In the genomic region with DNA sequence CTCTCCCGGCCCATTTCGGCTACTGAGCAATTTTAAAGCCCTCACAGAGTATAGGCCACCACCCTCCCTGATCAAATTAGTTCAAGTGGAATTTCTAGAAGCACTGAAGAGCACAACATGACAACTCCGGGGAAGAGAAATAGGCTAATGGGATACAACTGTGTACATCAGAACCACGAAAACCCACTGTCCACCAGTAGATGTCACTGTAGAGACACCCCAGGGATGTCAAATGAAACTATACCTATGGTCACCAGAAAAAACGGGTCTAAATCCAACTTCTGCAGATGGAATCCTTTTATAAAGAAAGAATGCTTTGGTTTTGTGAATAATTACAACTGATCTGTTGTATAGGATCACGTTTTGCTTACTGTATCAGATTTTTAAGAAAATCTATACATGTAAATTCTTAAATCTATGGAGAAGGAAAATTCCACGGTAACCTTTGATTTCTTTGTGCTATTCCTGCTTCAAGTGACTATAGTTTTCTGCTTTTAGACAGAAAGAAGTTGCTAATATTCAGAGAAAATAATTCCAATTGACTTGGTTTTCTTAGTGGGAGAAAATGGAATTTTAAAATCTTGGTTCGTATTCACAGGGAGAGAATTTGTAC, we compare ENCODE assay signal across 8 cellular contexts. TPM values are rescaled to one million over a fixed set of nuclear protein-coding genes. Genes with fewer than 3 reads are reported as not detected.
A peak's percentile ranks its signal among the peaks of the same experiment; 100 is the strongest.
DNase-seq lines count a peak whose midpoint lies in the region; ATAC-seq and TF ChIP-seq lines count a peak whose summit lies in the region.

No MANE protein-coding gene starts in this region.

- H3K27me3 ChIP-seq in NT2/D1 (ENCODE audit: insufficient read depth, insufficient read length) (no peaks in the 10 kb centered on the region), adrenal gland (no peaks in the 10 kb centered on the region), left ventricle myocardium inferior (ENCODE audit: low read depth) (no peaks in the 10 kb centered on the region), sigmoid colon (no peaks in the 10 kb centered on the region)

- H3K36me3 ChIP-seq in NT2/D1 (ENCODE audit: insufficient read depth, insufficient read length, low read length) (peaks cover 31% of the 10 kb centered on the region), adrenal gland (replicated peaks in 1 of 2) (no peaks in the 10 kb centered on the region), left ventricle myocardium inferior (peaks cover 42% of the 10 kb centered on the region), sigmoid colon (no peaks in the 10 kb centered on the region)

- no peak for TF ChIP-seq EP300 in sigmoid colon (IDR thresholded peaks at IDR 0.05)

- no peak overlapping the region for H3K9ac ChIP-seq in NT2/D1 (ENCODE audit: insufficient read length, low read depth)

- intact Hi-C loops in adrenal gland (cut with DNase I) (no loop called here), left ventricle myocardium inferior (cut with micrococcal nuclease) (no loop called here), sigmoid colon (cut with DNase I) (loop anchor here (2.0 kb wide), 1 partner anchor 344 kb away; no protein-coding TSS in a partner anchor)

- H3K9me3 ChIP-seq in NT2/D1 (ENCODE audit: insufficient read depth, low read length) (no peaks in the 10 kb centered on the region), adrenal gland (replicated peaks in 1 of 3) (no peaks in the 10 kb centered on the region), left ventricle myocardium inferior (replicated peaks) (no peaks in the 10 kb centered on the region), sigmoid colon (no peaks in the 10 kb centered on the region)

- WGBS in adrenal gland, 4 donors, result 32 to 41% (median 37%) methylated on average over 8 of the region's 8 CpGs
- 45 to 53% methylated on average over 8 of the region's 8 CpGs for WGBS in sigmoid colon, 2 donors

- peak; percentile 37 to 51 for DNase-seq in NCI-H2081 (lab: John Stamatoyannopoulos, UW)
- DNase-seq in NCI-H2081 treated with DMSO at 0.1 percent for 48 hours (lab: John Stamatoyannopoulos, UW), result no peak
- DNase-seq in NT2/D1 (ENCODE audit: low read depth, low spot score), result peak; percentile 52
- peak; percentile 46 to 71 (median 61) for DNase-seq in adrenal gland
- no peak for DNase-seq in left ventricle myocardium inferior
- DNase-seq in sigmoid colon, result no peak

- H3K4me1 ChIP-seq in NT2/D1 (ENCODE audit: insufficient read depth, insufficient read length) (no peaks in the 10 kb centered on the region), adrenal gland (replicated peaks in 1 of 2) (no peaks in the 10 kb centered on the region), left ventricle myocardium inferior (peaks cover 15% of the 10 kb centered on the region), sigmoid colon (no peaks in the 10 kb centered on the region)

- peak; percentile 47 to 81 (median 62) for TF ChIP-seq CTCF in adrenal gland (IDR thresholded peaks at IDR 0.05)
- TF ChIP-seq CTCF in left ventricle myocardium inferior (IDR thresholded peaks at IDR 0.05; ENCODE audit: borderline replicate concordance), result peak; percentile 72
- peak; percentile 15 to 49 (median 26) for TF ChIP-seq CTCF in sigmoid colon (IDR thresholded peaks at IDR 0.05)

- ATAC-seq in HG03159 (IDR thresholded peaks at IDR 0.05; ENCODE audit: unreplicated experiment) (peak; percentile 67), GM21367 (IDR thresholded peaks at IDR 0.05; ENCODE audit: unreplicated experiment) (no peak)

- H3K27ac ChIP-seq in adrenal gland, result no peak overlapping the region
- H3K27ac ChIP-seq in left ventricle myocardium inferior (replicated peaks), result peak overlapping the region; percentile 46
- no peak overlapping the region for H3K27ac ChIP-seq in sigmoid colon

- H3K4me3 ChIP-seq in NT2/D1 (ENCODE audit: insufficient read length, low read depth) (no peak overlapping the region), adrenal gland (no peak overlapping the region), left ventricle myocardium inferior (no peak overlapping the region), sigmoid colon (no peak overlapping the region)

- TF ChIP-seq POLR2A in adrenal gland (IDR thresholded peaks at IDR 0.05), result no peak
- no peak for TF ChIP-seq POLR2A in sigmoid colon (IDR thresholded peaks at IDR 0.05)

RNA-seq across cellular contexts. Expression of gene MAP3K15, which starts 29.5 kb away (rescaled TPM):
- total RNA-seq in adrenal gland (10 to 100 TPM; 28.9 to 82.5 (median 64.4) TPM), left ventricle myocardium inferior (not detected), sigmoid colon (under 1 TPM in 1 of 4 donors, not detected in 3; 0.14 TPM)
- polyA plus RNA-seq in adrenal gland (10 to 100 TPM; 49.9 to 73.5 (median 70.5) TPM), sigmoid colon (under 1 TPM in 2 of 3 donors, not detected in 1; 0.15 to 0.69 TPM)

Comparison
In these comparisons a context has a peak if more than half of its experiments do, and no peak if none do; other contexts are left out.
1. DNase-seq: peak in NCI-H2081 (2 of 2), NT2/D1 (single experiment) and adrenal gland (7 of 7); none in NCI-H2081 treated with DMSO at 0.1 percent for 48 hours (single experiment), left ventricle myocardium inferior (single experiment) and sigmoid colon (single experiment).
2. RNA of gene MAP3K15, which starts 29.5 kb away (total RNA-seq): 28.9 to 82.5 TPM in adrenal gland; not detected in left ventricle myocardium inferior (single experiment) and 0.14 TPM in sigmoid colon; every median in the first group is over 10 times any median in the second.
3. Peak in every context shown above with its lines, with median percentiles within 50 percentile points of each other: CTCF ChIP-seq.